ENCODE assay signal across 14 cellular contexts in the genomic region with DNA sequence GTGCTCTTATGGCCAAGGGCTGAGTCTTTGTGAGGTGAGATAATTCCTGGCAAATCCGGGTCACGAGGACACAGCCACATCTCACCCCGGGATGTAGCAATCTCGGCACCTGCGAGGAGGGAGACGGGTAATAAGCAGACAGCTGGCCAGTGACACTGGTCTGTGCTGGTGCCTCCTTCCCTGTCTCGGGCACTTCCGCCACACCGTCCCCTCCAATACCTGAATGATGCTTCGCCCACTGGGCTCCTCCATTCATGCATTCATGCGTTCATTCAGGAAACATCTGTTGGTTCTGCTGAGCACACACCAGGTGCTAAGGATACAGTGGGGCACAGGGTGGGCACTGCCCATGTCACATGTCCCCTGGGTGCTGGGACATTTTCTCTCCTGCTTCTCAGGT.
DNase-seq lines count a peak whose midpoint lies in the region; ATAC-seq and TF ChIP-seq lines count a peak whose summit lies in the region.
"Had no signal": no experiment of that assay in that cellular context is flagged by ENCODE, and none has a peak within 500 bp of the region (broad histone marks: within the 10 kb centered on the region; RNA-seq: fewer than 3 reads in every experiment).

No MANE protein-coding gene starts in this region.

- H3K4me1 Mint-ChIP-seq in H9: peaks cover 14 to 36% of the 10 kb centered on the region in 2 experiments
- H3K4me1 Mint-ChIP-seq in naive B cell: peaks cover 25 to 40% (median 28%) of the 10 kb centered on the region in 3 donors

- no peaks in the 10 kb centered on the region for H3K9me3 ChIP-seq in H9 (ENCODE audit: control insufficient read depth, low read depth, low read length)
- no peaks in the 10 kb centered on the region for H3K9me3 ChIP-seq in upper lobe of right lung

- H3K56ac ChIP-seq in H9 (ENCODE audit: insufficient read length, low read depth, low read length): no peak overlapping the region

- ATAC-seq in naive B cell (ENCODE audit: low read depth in 2 of 2) (peak; percentile 87 to 93), upper lobe of right lung (no peak), HG03520 (IDR thresholded peaks at IDR 0.05; ENCODE audit: unreplicated experiment) (no peak)

- H3K4me3 Mint-ChIP-seq in H9: no peak overlapping the region
- peak overlapping the region in 6 of 8 donors; percentile 22 to 78 (median 48) for H3K4me3 Mint-ChIP-seq in naive B cell

- H2AFZ ChIP-seq in H9 (ENCODE audit: low read length): no peak overlapping the region

- no peaks in the 10 kb centered on the region for H3K36me3 ChIP-seq in upper lobe of right lung

- H3K27me3 ChIP-seq in H9 (ENCODE audit: insufficient read depth, low read length) (no peaks in the 10 kb centered on the region), upper lobe of right lung (no peaks in the 10 kb centered on the region)

- no peak overlapping the region for H3K27ac Mint-ChIP-seq in H9
- peak overlapping the region in 4 of 6 donors; percentile 46 to 90 (median 80) for H3K27ac Mint-ChIP-seq in naive B cell

- no peak overlapping the region for H2BK15ac ChIP-seq in H9 (ENCODE audit: low read depth, low read length)

- H2BK5ac ChIP-seq in H9 (ENCODE audit: insufficient read length, low read length): no peak overlapping the region

- H3K27ac ChIP-seq in H9 (ENCODE audit: insufficient read length, low read depth, low read length): no peak overlapping the region
- H3K27ac ChIP-seq in coronary artery: peak overlapping the region; percentile 88 to 91
- no peak overlapping the region for H3K27ac ChIP-seq in upper lobe of right lung
- H3K27ac ChIP-seq: C4-2B had no signal

- no peaks in the 10 kb centered on the region for H3K79me2 ChIP-seq in H9 (ENCODE audit: insufficient read depth, low read length)

- H4K91ac ChIP-seq in H9 (ENCODE audit: insufficient read length, low read depth, low read length): no peak overlapping the region

- H3K18ac ChIP-seq in H9 (ENCODE audit: insufficient read length, low read depth, low read length): no peak overlapping the region

- no peak overlapping the region for H3K14ac ChIP-seq in H9 (ENCODE audit: insufficient read depth, low read length)

- H2BK120ac ChIP-seq in H9 (ENCODE audit: low read depth, low read length, poor library complexity, severe bottlenecking): no peak overlapping the region

- H3K9me3 Mint-ChIP-seq in H9: no peaks in the 10 kb centered on the region; a peak in 1 of 5 replicates
- peaks cover 0 to 2% (median 0%) of the 10 kb centered on the region in 7 donors for H3K9me3 Mint-ChIP-seq in naive B cell

- H3K9ac ChIP-seq in H9 (ENCODE audit: extremely low read depth, insufficient read length, low read length): no peak overlapping the region

- no peaks in the 10 kb centered on the region for H3K23me2 ChIP-seq in H9 (ENCODE audit: insufficient read length, low read depth, low read length, poor library complexity, severe bottlenecking)

- WGBS in H9 (ENCODE audit: extremely low coverage, insufficient read length, low lambda C conversion rate): no CpG with 5 or more reads among the region's 11 CpGs

- H3K4me1 ChIP-seq in H9 (ENCODE audit: insufficient read depth, low read length) (no peaks in the 10 kb centered on the region; the same call in 1 of the 2 replicates), upper lobe of right lung (no peaks in the 10 kb centered on the region)

- H3K4me2 ChIP-seq in H9 (ENCODE audit: insufficient read depth, insufficient read length, low read length): no peak overlapping the region

- no peak for TF ChIP-seq CTCF in H9 (conservative IDR thresholded peaks at IDR 0.05)
- no peak for TF ChIP-seq CTCF in coronary artery (IDR thresholded peaks at IDR 0.05)
- TF ChIP-seq CTCF in upper lobe of right lung (IDR thresholded peaks at IDR 0.05): no peak

- H2BK20ac ChIP-seq in H9 (ENCODE audit: low read depth, low read length, poor library complexity, severe bottlenecking): no peak overlapping the region

- H3K79me1 ChIP-seq in H9 (ENCODE audit: insufficient read depth, low read depth, low read length, poor library complexity, severe bottlenecking): no peaks in the 10 kb centered on the region

- H3K27me3 Mint-ChIP-seq in H9 (ENCODE audit: low read depth) (no peaks in the 10 kb centered on the region), naive B cell (peaks cover 8 to 20% (median 19%) of the 10 kb centered on the region in 3 donors)

- no peak overlapping the region for H2AK5ac ChIP-seq in H9 (ENCODE audit: insufficient read length, low read length)

- no peaks in the 10 kb centered on the region; a peak in 1 of 7 replicates for H3K36me3 Mint-ChIP-seq in H9 (ENCODE audit: insufficient read depth in 1 of 3, low read depth in 3 of 3)
- no peaks in the 10 kb centered on the region for H3K36me3 Mint-ChIP-seq in naive B cell

- H3K4me3 ChIP-seq in coronary artery (no peak overlapping the region), upper lobe of right lung (no peak overlapping the region)

- no peaks in the 10 kb centered on the region for H4K20me1 ChIP-seq in H9 (ENCODE audit: control insufficient read depth, insufficient read depth, insufficient read length)

- no peak overlapping the region for H4K5ac ChIP-seq in H9 (ENCODE audit: insufficient read length, low read depth, low read length)

- DNase-seq in H9 (peak; percentile 20), coronary artery (ENCODE audit: low spot score) (no peak), naive B cell (peak; percentile 59), upper lobe of right lung (peak; percentile 43), NCI-H748 treated with DMSO at 0.1 percent for 48 hours (lab: John Stamatoyannopoulos, UW) (no peak), iPS-NIHi7 (ENCODE audit: extremely low spot score) (no peak)
- DNase-seq: DND-41, H7, KG1, NCI-H187, NCI-H2227 treated with DMSO at 0.1 percent for 48 hours, NCI-H524 had no signal

- no peak overlapping the region for H2BK12ac ChIP-seq in H9 (ENCODE audit: insufficient read length, low read depth, low read length)

- H4K8ac ChIP-seq in H9 (replicated peaks; ENCODE audit: insufficient read length, low read depth, low read length): no peak overlapping the region

- intact Hi-C loops in upper lobe of right lung (cut with DNase I): no loop called here

- no peak overlapping the region for H3K4ac ChIP-seq in H9 (ENCODE audit: low read depth, low read length)

- H3K23ac ChIP-seq in H9 (ENCODE audit: insufficient read length, low read depth, low read length): no peak overlapping the region

- H3T11ph ChIP-seq in H9 (ENCODE audit: low read length): no peak overlapping the region

Comparison
In these comparisons a context has a peak if more than half of its experiments do, and no peak if none do; other contexts are left out.
1. DNase-seq: peak in H9 (single experiment), naive B cell (single experiment) and upper lobe of right lung (single experiment); none in coronary artery (single experiment), NCI-H748 treated with DMSO at 0.1 percent for 48 hours (single experiment) and iPS-NIHi7 (single experiment).
2. H3K27ac ChIP-seq: peak in coronary artery (2 of 2); none in H9 (single experiment) and upper lobe of right lung (single experiment).
3. H3K27ac Mint-ChIP-seq: peak in naive B cell (4 of 6); none in H9 (0 of 3).
4. H3K4me3 Mint-ChIP-seq: peak in naive B cell (6 of 8); none in H9 (0 of 2).
5. ATAC-seq: peak in naive B cell (2 of 2); none in upper lobe of right lung (single experiment) and HG03520 (single experiment).